Comparison of ENCODE assay signal across 8 cellular contexts in genomic region chr9:100216178-100216787, GRCh38.
A peak's percentile ranks its signal among the peaks of the same experiment; 100 is the strongest.
DNase-seq lines count a peak whose midpoint lies in the region; ATAC-seq and TF ChIP-seq lines count a peak whose summit lies in the region.

No MANE protein-coding gene starts in this region.

- WGBS in heart right ventricle, 2 donors: 72 to 76% methylated on average over 4 of the region's 4 CpGs

- H3K36me3 ChIP-seq in PC-9 (ENCODE audit: low read depth) (no peaks in the 10 kb centered on the region), heart right ventricle (peaks cover 0 to 6% (median 0%) of the 10 kb centered on the region in 9 donors), gastrocnemius medialis (no peaks in the 10 kb centered on the region)

- H2AFZ ChIP-seq in PC-9: no peak overlapping the region

- no peaks in the 10 kb centered on the region for H3K9me3 ChIP-seq in PC-9 (ENCODE audit: insufficient read depth, low read depth)
- H3K9me3 ChIP-seq in heart right ventricle: no peaks in the 10 kb centered on the region
- no peaks in the 10 kb centered on the region for H3K9me3 ChIP-seq in gastrocnemius medialis

- BruUV-seq in PC-9 (replicated peaks; lab: Mats Ljungman, UMichigan): no TSS peak

- intact Hi-C loops in PC-9 (cut with micrococcal nuclease; ENCODE audit: unreplicated experiment): no loop called here
- intact Hi-C loops in heart right ventricle (cut with DNase I): loop anchor here in 7 of 10 donors (5.0 to 10.0 kb wide), 6 partner anchors 101 to 951 kb away; partner anchors contain the start of gene NR4A3 (in 1 of the 7)
- intact Hi-C loops in gastrocnemius medialis (cut with DNase I; ENCODE audit: low total_unique reads): loop anchor here (1.0 to 10.0 kb wide), 3 partner anchors 188 to 1041 kb away; no protein-coding TSS in a partner anchor

- POLR2A ChIA-PET in PC-9 (lab: Charles Lee; ENCODE audit: unreplicated experiment): no interaction called here

- TF ChIP-seq CTCF in PC-9 (conservative IDR thresholded peaks at IDR 0.05) (peak; percentile 70), heart right ventricle (IDR thresholded peaks at IDR 0.05) (peak; percentile 44 to 75 (median 62)), gastrocnemius medialis (IDR thresholded peaks at IDR 0.05 in 4 of 5, conservative IDR thresholded peaks at IDR 0.05 in 1 of 5) (peak; percentile 40 to 70 (median 52))

- H3K9me2 ChIP-seq in PC-9 (ENCODE audit: insufficient read depth): no peaks in the 10 kb centered on the region

- in situ Hi-C loops in gastrocnemius medialis (cut with MboI; ENCODE audit: low sequenced_read_pairs in 4 of 4): loop anchor here in 2 of 4 donors (25.0 kb wide), 3 partner anchors 179 to 1029 kb away; partner anchors contain the start of gene NR4A3 (in 1 of the 2)

- H4K20me1 ChIP-seq in PC-9 (ENCODE audit: insufficient read depth): peaks cover 4% of the 10 kb centered on the region; the same call in 1 of the 2 replicates

- H3K4me2 ChIP-seq in PC-9: no peak overlapping the region

- no peaks in the 10 kb centered on the region for H3F3A ChIP-seq in PC-9 (ENCODE audit: insufficient read depth, low read depth)

- no peaks in the 10 kb centered on the region for H3K4me1 ChIP-seq in PC-9 (replicated peaks; ENCODE audit: insufficient read depth)
- H3K4me1 ChIP-seq in heart right ventricle: peaks cover 0 to 14% (median 0%) of the 10 kb centered on the region in 9 donors
- peaks cover 0 to 4% of the 10 kb centered on the region in 2 donors for H3K4me1 ChIP-seq in gastrocnemius medialis

- peak; percentile 57 for ATAC-seq in HG02870 (IDR thresholded peaks at IDR 0.05; ENCODE audit: unreplicated experiment)
- ATAC-seq in heart right ventricle: peak in 6 of 8 donors; percentile 48 to 70 (median 58)
- ATAC-seq in gastrocnemius medialis: peak in 1 of 2 donors; percentile 53
- ATAC-seq in HG02623 (IDR thresholded peaks at IDR 0.05; ENCODE audit: unreplicated experiment): no peak

- H3K27me3 ChIP-seq in PC-9 (ENCODE audit: insufficient read depth, low read depth) (no peaks in the 10 kb centered on the region), heart right ventricle (no peaks in the 10 kb centered on the region), gastrocnemius medialis (no peaks in the 10 kb centered on the region)

- DNase-seq in NCI-H510A treated with DMSO at 0.1 percent for 48 hours (lab: John Stamatoyannopoulos, UW): peak; percentile 9
- DNase-seq in NCI-H510A (lab: John Stamatoyannopoulos, UW): no peak
- DNase-seq in PC-9: peak in 1 of 2 experiments; percentile 24
- peak; percentile 34 for DNase-seq in activated gamma-delta T cell treated with anti-CD3 and anti-CD28 coated beads, Interleukin-2, amount 50 U/mL, for 16 hours (ENCODE audit: low read depth)
- DNase-seq in heart right ventricle: peak in 1 of 2 donors; percentile 54
- peak in 1 of 2 donors; percentile 28 for DNase-seq in gastrocnemius medialis

- H3K27ac ChIP-seq in PC-9 (no peak overlapping the region), heart right ventricle (no peak overlapping the region), gastrocnemius medialis (no peak overlapping the region)

- H3K79me2 ChIP-seq in PC-9 (ENCODE audit: low read depth): no peaks in the 10 kb centered on the region

- TF ChIP-seq POLR2A in gastrocnemius medialis (IDR thresholded peaks at IDR 0.05): no peak

- CTCF ChIA-PET in PC-9 (lab: Charles Lee): no interaction called here

- no peak overlapping the region for H3K4me3 ChIP-seq in PC-9
- no peak overlapping the region for H3K4me3 ChIP-seq in heart right ventricle
- H3K4me3 ChIP-seq in gastrocnemius medialis: no peak overlapping the region
